In the genomic region with DNA sequence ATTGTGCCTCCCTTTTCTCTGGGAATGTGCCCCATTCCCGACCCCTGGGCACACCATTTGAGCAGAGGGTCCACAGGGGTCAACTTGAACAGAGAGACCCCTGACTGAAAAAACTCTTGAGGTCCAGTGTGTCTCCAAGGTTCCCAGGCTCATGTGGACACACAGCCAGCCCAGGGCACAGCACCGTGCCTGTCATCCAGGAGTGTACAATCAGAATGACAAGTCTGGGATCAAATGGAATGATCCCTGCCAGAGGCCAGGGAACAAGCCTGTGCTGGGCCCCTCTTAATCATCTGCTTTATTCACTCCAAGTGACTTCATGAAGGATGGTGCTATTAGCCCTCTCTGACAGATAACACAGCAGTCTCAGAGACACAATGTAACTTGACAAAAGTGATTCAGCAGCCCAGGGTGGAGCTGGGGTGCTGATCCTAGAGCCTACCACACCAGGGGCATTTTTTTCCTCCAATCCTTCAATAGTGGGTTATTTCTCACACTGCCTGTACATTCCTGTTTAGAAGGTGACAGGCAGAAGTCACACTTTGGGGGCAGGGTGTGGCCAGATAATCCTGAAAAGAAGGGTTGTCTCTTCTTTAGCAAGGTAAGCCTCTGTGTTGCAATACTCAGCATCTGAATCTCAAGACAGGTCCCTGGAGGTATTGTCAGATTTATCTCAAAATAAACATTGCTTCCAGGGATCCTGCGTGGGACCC, we compare ENCODE assay signal across 1 cellular context.
TF ChIP-seq lines count a peak whose summit lies in the region.

No MANE protein-coding gene starts in this region.

TF ChIP-seq in IMR-90, 13 proteins besides CTCF, POLR2A, EP300 and RAD21 (continued from another document):
- TF ChIP-seq RFX5 (IDR thresholded peaks at IDR 0.05; ENCODE audit: low read depth, low read length) = no peak
- TF ChIP-seq FOS (IDR thresholded peaks at IDR 0.05; ENCODE audit: low read depth, low read length) = no peak
